ENCODE assay signal across 1 cellular context in the genomic region with DNA sequence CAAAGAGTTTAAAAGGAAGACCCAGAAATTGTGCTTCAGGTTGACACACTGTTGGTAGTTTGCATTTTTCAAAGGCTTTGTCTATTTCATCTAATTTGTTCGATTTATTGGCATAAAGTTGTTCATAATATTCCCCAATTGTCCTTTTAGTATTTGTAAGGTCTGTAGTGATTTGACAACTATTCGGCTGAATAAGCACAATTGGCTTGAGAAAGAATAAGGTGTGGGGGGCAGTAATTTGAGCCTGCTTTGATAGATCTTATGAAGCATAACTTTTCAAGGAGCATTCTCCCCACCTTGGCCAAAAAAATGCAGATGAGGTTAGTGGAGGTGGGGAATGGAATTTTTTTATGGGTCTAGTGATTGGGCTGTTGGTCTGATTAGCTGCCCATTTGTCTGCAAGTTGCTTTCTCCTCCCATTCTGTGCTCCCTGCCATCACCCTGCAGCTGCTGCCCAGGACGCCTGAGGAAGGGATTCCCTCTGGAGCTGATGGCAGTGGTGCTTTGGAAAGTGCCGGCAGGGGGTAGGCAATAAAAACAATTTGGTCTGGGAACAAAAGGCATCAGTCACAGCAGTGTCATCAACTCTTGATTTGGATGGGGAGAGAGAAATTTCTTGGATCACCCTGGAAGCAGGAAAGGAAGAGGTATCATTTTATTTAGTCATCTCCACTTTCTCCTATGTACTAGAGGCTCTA.
A peak's percentile ranks its signal among the peaks of the same experiment; 100 is the strongest.
TF ChIP-seq lines count a peak whose summit lies in the region.

No MANE protein-coding gene starts in this region.

TF ChIP-seq in HEK293, 187 proteins besides CTCF, POLR2A, EP300 and RAD21 (continued from another document and continues in another):
- TF ChIP-seq, protein P1, sequence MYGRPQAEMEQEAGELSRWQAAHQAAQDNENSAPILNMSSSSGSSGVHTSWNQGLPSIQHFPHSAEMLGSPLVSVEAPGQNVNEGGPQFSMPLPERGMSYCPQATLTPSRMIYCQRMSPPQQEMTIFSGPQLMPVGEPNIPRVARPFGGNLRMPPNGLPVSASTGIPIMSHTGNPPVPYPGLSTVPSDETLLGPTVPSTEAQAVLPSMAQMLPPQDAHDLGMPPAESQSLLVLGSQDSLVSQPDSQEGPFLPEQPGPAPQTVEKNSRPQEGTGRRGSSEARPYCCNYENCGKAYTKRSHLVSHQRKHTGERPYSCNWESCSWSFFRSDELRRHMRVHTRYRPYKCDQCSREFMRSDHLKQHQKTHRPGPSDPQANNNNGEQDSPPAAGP (tag by site-specific recombination; IDR thresholded peaks at IDR 0.05) = no peak
- TF ChIP-seq HOXD13 (CRISPR knock-in tag; IDR thresholded peaks at IDR 0.05; ENCODE audit: borderline replicate concordance) (peak; percentile 86; the same call in 1 of the 2 replicates), ZNF560 (tag by site-specific recombination; IDR thresholded peaks at IDR 0.05; ENCODE audit: borderline replicate concordance) (no peak), TRIM28 (IDR thresholded peaks at IDR 0.05; ENCODE audit: borderline replicate concordance, low read length) (no peak), OVOL3 (tag by site-specific recombination; IDR thresholded peaks at IDR 0.05) (no peak), ZNF707 (tag by site-specific recombination; IDR thresholded peaks at IDR 0.05) (no peak), MZF1 (tag by site-specific recombination; IDR thresholded peaks at IDR 0.05; ENCODE audit: borderline replicate concordance) (peak; percentile 68; the same call in 1 of the 2 replicates), ZNF366 (tag by site-specific recombination; conservative IDR thresholded peaks at IDR 0.05) (peak; percentile 71), ZNF660 (tag by site-specific recombination; IDR thresholded peaks at IDR 0.05) (peak; percentile 38; the same call in 1 of the 2 replicates), ZNF677 (tag by site-specific recombination; IDR thresholded peaks at IDR 0.05) (no peak), HOXC10 (CRISPR knock-in tag; IDR thresholded peaks at IDR 0.05) (no peak), ZNF341 (tag by site-specific recombination; IDR thresholded peaks at IDR 0.05; ENCODE audit: low read depth) (peak; percentile 43; the same call in 1 of the 2 replicates), ZBTB20 (tag by site-specific recombination; IDR thresholded peaks at IDR 0.05) (no peak), ZNF335 (tag by site-specific recombination; conservative IDR thresholded peaks at IDR 0.05) (peak; percentile 36; the same call in 1 of the 2 replicates), ZBTB48 (tag by site-specific recombination; IDR thresholded peaks at IDR 0.05) (no peak), ZNF202 (tag by site-specific recombination; IDR thresholded peaks at IDR 0.05; ENCODE audit: borderline replicate concordance) (no peak), ZNF473 (tag by site-specific recombination; IDR thresholded peaks at IDR 0.05) (no peak), ZNF266 (tag by site-specific recombination; IDR thresholded peaks at IDR 0.05; ENCODE audit: low read depth) (no peak), ZFP37 (tag by site-specific recombination; IDR thresholded peaks at IDR 0.05) (no peak), ZNF701 (tag by site-specific recombination; IDR thresholded peaks at IDR 0.05) (no peak), ZSCAN30 (tag by site-specific recombination; IDR thresholded peaks at IDR 0.05) (0 out of 2 replicates have a peak, but pooled peaks have one; percentile 35), FEZF1 (tag by site-specific recombination; IDR thresholded peaks at IDR 0.05) (peak; percentile 81), ZNF596 (tag by site-specific recombination; IDR thresholded peaks at IDR 0.05) (peak; percentile 57), ZBTB8A (tag by site-specific recombination; IDR thresholded peaks at IDR 0.05) (no peak; the same call in 1 of the 2 replicates), ZFHX2 (tag by site-specific recombination; conservative IDR thresholded peaks at IDR 0.05) (0 out of 2 replicates have a peak, but pooled peaks have one; percentile 11), SP3 (tag by site-specific recombination; IDR thresholded peaks at IDR 0.05) (no peak), ZNF211 (tag by site-specific recombination; IDR thresholded peaks at IDR 0.05; ENCODE audit: low read depth) (no peak), YY2 (tag by site-specific recombination; IDR thresholded peaks at IDR 0.05) (no peak), OSR2 (tag by site-specific recombination; IDR thresholded peaks at IDR 0.05) (peak; percentile 92), ZNF664 (tag by site-specific recombination; IDR thresholded peaks at IDR 0.05) (no peak)
- TF ChIP-seq, protein P2, sequence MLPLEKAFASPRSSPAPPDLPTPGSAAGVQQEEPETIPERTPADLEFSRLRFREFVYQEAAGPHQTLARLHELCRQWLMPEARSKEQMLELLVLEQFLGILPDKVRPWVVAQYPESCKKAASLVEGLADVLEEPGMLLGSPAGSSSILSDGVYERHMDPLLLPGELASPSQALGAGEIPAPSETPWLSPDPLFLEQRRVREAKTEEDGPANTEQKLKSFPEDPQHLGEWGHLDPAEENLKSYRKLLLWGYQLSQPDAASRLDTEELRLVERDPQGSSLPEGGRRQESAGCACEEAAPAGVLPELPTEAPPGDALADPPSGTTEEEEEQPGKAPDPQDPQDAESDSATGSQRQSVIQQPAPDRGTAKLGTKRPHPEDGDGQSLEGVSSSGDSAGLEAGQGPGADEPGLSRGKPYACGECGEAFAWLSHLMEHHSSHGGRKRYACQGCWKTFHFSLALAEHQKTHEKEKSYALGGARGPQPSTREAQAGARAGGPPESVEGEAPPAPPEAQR (tag by site-specific recombination; IDR thresholded peaks at IDR 0.05) = no peak
- TF ChIP-seq, protein P3, sequence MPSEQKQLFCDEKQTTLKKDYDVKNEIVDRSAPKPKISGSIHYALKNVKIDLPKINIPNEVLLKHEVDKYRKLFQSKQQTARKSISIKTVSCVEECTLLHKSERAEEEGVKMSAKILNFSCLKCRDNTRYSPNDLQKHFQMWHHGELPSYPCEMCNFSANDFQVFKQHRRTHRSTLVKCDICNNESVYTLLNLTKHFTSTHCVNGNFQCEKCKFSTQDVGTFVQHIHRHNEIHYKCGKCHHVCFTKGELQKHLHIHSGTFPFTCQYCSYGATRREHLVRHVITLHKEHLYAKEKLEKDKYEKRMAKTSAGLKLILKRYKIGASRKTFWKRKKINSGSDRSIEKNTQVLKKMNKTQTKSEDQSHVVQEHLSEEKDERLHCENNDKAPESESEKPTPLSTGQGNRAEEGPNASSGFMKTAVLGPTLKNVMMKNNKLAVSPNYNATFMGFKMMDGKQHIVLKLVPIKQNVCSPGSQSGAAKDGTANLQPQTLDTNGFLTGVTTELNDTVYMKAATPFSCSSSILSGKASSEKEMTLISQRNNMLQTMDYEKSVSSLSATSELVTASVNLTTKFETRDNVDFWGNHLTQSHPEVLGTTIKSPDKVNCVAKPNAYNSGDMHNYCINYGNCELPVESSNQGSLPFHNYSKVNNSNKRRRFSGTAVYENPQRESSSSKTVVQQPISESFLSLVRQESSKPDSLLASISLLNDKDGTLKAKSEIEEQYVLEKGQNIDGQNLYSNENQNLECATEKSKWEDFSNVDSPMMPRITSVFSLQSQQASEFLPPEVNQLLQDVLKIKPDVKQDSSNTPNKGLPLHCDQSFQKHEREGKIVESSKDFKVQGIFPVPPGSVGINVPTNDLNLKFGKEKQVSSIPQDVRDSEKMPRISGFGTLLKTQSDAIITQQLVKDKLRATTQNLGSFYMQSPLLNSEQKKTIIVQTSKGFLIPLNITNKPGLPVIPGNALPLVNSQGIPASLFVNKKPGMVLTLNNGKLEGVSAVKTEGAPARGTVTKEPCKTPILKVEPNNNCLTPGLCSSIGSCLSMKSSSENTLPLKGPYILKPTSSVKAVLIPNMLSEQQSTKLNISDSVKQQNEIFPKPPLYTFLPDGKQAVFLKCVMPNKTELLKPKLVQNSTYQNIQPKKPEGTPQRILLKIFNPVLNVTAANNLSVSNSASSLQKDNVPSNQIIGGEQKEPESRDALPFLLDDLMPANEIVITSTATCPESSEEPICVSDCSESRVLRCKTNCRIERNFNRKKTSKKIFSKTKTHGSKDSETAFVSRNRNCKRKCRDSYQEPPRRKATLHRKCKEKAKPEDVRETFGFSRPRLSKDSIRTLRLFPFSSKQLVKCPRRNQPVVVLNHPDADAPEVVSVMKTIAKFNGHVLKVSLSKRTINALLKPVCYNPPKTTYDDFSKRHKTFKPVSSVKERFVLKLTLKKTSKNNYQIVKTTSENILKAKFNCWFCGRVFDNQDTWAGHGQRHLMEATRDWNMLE (tag by site-specific recombination; conservative IDR thresholded peaks at IDR 0.05; ENCODE audit: low read depth) = no peak
- TF ChIP-seq, protein P4, sequence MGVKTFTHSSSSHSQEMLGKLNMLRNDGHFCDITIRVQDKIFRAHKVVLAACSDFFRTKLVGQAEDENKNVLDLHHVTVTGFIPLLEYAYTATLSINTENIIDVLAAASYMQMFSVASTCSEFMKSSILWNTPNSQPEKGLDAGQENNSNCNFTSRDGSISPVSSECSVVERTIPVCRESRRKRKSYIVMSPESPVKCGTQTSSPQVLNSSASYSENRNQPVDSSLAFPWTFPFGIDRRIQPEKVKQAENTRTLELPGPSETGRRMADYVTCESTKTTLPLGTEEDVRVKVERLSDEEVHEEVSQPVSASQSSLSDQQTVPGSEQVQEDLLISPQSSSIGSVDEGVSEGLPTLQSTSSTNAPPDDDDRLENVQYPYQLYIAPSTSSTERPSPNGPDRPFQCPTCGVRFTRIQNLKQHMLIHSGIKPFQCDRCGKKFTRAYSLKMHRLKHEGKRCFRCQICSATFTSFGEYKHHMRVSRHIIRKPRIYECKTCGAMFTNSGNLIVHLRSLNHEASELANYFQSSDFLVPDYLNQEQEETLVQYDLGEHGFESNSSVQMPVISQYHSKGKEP (tag by site-specific recombination; IDR thresholded peaks at IDR 0.05) = 0 out of 2 replicates have a peak, but pooled peaks have one; percentile 58
- TF ChIP-seq, protein P5, sequence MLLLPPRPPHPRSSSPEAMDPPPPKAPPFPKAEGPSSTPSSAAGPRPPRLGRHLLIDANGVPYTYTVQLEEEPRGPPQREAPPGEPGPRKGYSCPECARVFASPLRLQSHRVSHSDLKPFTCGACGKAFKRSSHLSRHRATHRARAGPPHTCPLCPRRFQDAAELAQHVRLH (tag by site-specific recombination; IDR thresholded peaks at IDR 0.05) = no peak
- TF ChIP-seq, protein P6, sequence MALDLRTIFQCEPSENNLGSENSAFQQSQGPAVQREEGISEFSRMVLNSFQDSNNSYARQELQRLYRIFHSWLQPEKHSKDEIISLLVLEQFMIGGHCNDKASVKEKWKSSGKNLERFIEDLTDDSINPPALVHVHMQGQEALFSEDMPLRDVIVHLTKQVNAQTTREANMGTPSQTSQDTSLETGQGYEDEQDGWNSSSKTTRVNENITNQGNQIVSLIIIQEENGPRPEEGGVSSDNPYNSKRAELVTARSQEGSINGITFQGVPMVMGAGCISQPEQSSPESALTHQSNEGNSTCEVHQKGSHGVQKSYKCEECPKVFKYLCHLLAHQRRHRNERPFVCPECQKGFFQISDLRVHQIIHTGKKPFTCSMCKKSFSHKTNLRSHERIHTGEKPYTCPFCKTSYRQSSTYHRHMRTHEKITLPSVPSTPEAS (tag by site-specific recombination; IDR thresholded peaks at IDR 0.05) = no peak
- TF ChIP-seq, protein P7, sequence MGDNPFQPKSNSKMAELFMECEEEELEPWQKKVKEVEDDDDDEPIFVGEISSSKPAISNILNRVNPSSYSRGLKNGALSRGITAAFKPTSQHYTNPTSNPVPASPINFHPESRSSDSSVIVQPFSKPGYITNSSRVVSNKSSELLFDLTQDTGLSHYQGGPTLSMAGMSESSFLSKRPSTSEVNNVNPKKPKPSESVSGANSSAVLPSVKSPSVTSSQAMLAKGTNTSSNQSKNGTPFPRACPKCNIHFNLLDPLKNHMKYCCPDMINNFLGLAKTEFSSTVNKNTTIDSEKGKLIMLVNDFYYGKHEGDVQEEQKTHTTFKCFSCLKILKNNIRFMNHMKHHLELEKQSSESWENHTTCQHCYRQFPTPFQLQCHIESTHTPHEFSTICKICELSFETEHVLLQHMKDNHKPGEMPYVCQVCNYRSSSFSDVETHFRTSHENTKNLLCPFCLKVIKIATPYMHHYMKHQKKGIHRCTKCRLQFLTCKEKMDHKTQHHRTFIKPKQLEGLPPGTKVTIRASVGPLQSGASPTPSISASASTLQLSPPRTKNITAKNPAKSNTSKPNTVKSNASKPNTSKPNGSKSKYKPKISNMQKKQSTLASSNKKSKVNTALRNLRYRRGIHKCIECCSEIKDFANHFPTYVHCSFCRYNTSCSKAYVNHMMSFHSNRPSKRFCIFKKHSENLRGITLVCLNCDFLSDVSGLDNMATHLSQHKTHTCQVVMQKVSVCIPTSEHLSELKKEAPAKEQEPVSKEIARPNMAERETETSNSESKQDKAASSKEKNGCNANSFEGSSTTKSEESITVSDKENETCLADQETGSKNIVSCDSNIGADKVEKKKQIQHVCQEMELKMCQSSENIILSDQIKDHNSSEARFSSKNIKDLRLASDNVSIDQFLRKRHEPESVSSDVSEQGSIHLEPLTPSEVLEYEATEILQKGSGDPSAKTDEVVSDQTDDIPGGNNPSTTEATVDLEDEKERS (tag by site-specific recombination; IDR thresholded peaks at IDR 0.05) = no peak
- TF ChIP-seq, protein P8, sequence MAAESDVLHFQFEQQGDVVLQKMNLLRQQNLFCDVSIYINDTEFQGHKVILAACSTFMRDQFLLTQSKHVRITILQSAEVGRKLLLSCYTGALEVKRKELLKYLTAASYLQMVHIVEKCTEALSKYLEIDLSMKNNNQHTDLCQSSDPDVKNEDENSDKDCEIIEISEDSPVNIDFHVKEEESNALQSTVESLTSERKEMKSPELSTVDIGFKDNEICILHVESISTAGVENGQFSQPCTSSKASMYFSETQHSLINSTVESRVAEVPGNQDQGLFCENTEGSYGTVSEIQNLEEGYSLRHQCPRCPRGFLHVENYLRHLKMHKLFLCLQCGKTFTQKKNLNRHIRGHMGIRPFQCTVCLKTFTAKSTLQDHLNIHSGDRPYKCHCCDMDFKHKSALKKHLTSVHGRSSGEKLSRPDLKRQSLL (tag by site-specific recombination; IDR thresholded peaks at IDR 0.05) = no peak
- TF ChIP-seq, protein P9, sequence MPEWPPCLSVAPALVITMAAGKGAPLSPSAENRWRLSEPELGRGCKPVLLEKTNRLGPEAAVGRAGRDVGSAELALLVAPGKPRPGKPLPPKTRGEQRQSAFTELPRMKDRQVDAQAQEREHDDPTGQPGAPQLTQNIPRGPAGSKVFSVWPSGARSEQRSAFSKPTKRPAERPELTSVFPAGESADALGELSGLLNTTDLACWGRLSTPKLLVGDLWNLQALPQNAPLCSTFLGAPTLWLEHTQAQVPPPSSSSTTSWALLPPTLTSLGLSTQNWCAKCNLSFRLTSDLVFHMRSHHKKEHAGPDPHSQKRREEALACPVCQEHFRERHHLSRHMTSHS (tag by site-specific recombination; IDR thresholded peaks at IDR 0.05) = no peak
- TF ChIP-seq, protein P10, sequence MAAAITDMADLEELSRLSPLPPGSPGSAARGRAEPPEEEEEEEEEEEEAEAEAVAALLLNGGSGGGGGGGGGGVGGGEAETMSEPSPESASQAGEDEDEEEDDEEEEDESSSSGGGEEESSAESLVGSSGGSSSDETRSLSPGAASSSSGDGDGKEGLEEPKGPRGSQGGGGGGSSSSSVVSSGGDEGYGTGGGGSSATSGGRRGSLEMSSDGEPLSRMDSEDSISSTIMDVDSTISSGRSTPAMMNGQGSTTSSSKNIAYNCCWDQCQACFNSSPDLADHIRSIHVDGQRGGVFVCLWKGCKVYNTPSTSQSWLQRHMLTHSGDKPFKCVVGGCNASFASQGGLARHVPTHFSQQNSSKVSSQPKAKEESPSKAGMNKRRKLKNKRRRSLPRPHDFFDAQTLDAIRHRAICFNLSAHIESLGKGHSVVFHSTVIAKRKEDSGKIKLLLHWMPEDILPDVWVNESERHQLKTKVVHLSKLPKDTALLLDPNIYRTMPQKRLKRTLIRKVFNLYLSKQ (tag by site-specific recombination; IDR thresholded peaks at IDR 0.05; ENCODE audit: borderline replicate concordance) = no peak
